In the genomic region with DNA sequence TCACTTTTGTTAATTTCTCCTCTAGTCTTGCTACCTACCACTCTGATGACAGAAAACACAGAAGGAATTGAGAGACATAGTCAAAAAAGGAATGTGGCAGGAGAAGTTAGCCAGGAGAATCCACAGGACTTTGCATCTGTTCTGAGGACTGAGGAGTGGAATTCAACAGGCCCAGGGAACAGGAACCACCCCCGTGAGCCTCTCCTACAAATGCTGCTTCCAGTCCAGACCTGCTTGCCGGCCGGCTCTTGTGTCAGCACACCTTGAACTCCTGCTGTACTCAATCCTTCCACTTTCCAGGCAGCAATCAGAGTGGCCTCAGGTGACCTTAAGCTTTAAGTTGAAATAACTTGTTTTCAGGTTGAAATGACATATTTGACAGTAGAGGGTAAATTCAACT, we compare ENCODE assay signal across 21 cellular contexts.
"Had no signal": no experiment of that assay in that cellular context is flagged by ENCODE, and none has a peak within 500 bp of the region (broad histone marks: within the 10 kb centered on the region; RNA-seq: fewer than 3 reads in every experiment).

No MANE protein-coding gene starts in this region.

- H3K27me3 ChIP-seq: adrenal gland, cardiac muscle cell, neural progenitor cell, stomach had no signal

- H3K27me3 Mint-ChIP-seq: activated CD8-positive, alpha-beta T cell treated with anti-CD3 and anti-CD28 coated beads for 36 hours; dendritic cell treated with granulocyte-macrophage colony-stimulating factor and Interleukin-4, amounts not matched to agents 40 ng/mL and 50 ng/mL, for 4 days had no signal

- H3K36me3 ChIP-seq: adrenal gland, cardiac muscle cell, left ventricle myocardium inferior, neural progenitor cell, stomach had no signal

- H3K9me3 Mint-ChIP-seq: stimulated activated effector memory CD8-positive, alpha-beta T cell treated with anti-CD3 and anti-CD28 coated beads, Interleukin-12 subunit alpha, Interleukin-12 subunit beta, amount 100 ng/mL, for 72 hours had no signal

- H3K4me3 ChIP-seq: adrenal gland, cardiac muscle cell, left ventricle myocardium inferior, neural progenitor cell, psoas muscle, skin epidermis, stomach had no signal

- H3K27ac ChIP-seq: adrenal gland, cardiac muscle cell, left ventricle myocardium inferior, neural progenitor cell, psoas muscle, stomach had no signal

- H3K9me3 ChIP-seq: adrenal gland, left ventricle myocardium inferior, psoas muscle had no signal

- H3K4me1 Mint-ChIP-seq: stimulated activated effector memory CD8-positive, alpha-beta T cell treated with anti-CD3 and anti-CD28 coated beads, Interleukin-12 subunit alpha, Interleukin-12 subunit beta, amount 100 ng/mL, for 72 hours had no signal

- ATAC-seq: activated CD8-positive, alpha-beta T cell treated with anti-CD3 and anti-CD28 coated beads for 36 hours; psoas muscle; right cardiac atrium; WTC11 had no signal

- H3K36me3 Mint-ChIP-seq: stimulated activated effector memory CD8-positive, alpha-beta T cell treated with anti-CD3 and anti-CD28 coated beads, Interleukin-12 subunit alpha, Interleukin-12 subunit beta, amount 100 ng/mL, for 72 hours had no signal

- H3K4me3 Mint-ChIP-seq: activated CD8-positive, alpha-beta T cell treated with anti-CD3 and anti-CD28 coated beads for 36 hours; dendritic cell treated with granulocyte-macrophage colony-stimulating factor and Interleukin-4, amounts not matched to agents 40 ng/mL and 50 ng/mL, for 4 days; neural progenitor cell; stimulated activated effector memory CD8-positive, alpha-beta T cell treated with anti-CD3 and anti-CD28 coated beads, Interleukin-12 subunit alpha, Interleukin-12 subunit beta, amount 100 ng/mL, for 72 hours; T-helper 2 cell treated with Interferon-gamma antibody and Interleukin-4, amounts not matched to agents 5 μg/mL and 100 μg/mL, for 36 hours; type B pancreatic cell; WTC11 had no signal

- H3K27ac Mint-ChIP-seq: activated CD8-positive, alpha-beta T cell treated with anti-CD3 and anti-CD28 coated beads for 36 hours; dendritic cell treated with granulocyte-macrophage colony-stimulating factor and Interleukin-4, amounts not matched to agents 40 ng/mL and 50 ng/mL, for 4 days; neural progenitor cell; stimulated activated effector memory CD8-positive, alpha-beta T cell treated with anti-CD3 and anti-CD28 coated beads, Interleukin-12 subunit alpha, Interleukin-12 subunit beta, amount 100 ng/mL, for 72 hours; T-helper 2 cell treated with Interferon-gamma antibody and Interleukin-4, amounts not matched to agents 5 μg/mL and 100 μg/mL, for 36 hours; type B pancreatic cell; WTC11 had no signal

- DNase-seq: activated CD4-positive, alpha-beta T cell treated with anti-CD3 and anti-CD28 coated beads for 48 hours; activated CD8-positive, alpha-beta T cell treated with anti-CD3 and anti-CD28 coated beads for 36 hours; activated effector memory CD4-positive, alpha-beta T cell treated with anti-CD3 and anti-CD28 coated beads, Interleukin-2, amount 50 U/mL, for 16 hours; activated naive CD4-positive, alpha-beta T cell treated with anti-CD3 and anti-CD28 coated beads, Interleukin-2, amount 50 U/mL, for 16 hours; activated T-cell treated with anti-CD3 and anti-CD28 coated beads, Interleukin-2, amount 50 U/mL, for 1 hour; effector CD8-positive, alpha-beta T cell; hypothalamus; left ventricle myocardium inferior; psoas muscle; right cardiac atrium; stimulated activated CD4-positive, alpha-beta T cell treated with anti-CD3 and anti-CD28 coated beads, Interleukin-4, amount 100 ng/mL, for 24 hours; stomach had no signal

- H3K4me1 ChIP-seq: adrenal gland, left ventricle myocardium inferior, neural progenitor cell, psoas muscle, stomach had no signal
